In genomic region chr9:78021692-78022091, GRCh38 we compare ENCODE assay signal across 12 cellular contexts. TPM values are rescaled to one million over a fixed set of nuclear protein-coding genes. Genes with fewer than 3 reads are reported as not detected.
DNase-seq lines count a peak whose midpoint lies in the region; ATAC-seq and TF ChIP-seq lines count a peak whose summit lies in the region.
"Had no signal": no experiment of that assay in that cellular context is flagged by ENCODE, and none has a peak within 500 bp of the region (broad histone marks: within the 10 kb centered on the region; RNA-seq: fewer than 3 reads in every experiment).

No MANE protein-coding gene starts in this region.

- no peaks in the 10 kb centered on the region for H3K9me3 ChIP-seq in GM23248 (ENCODE audit: low read depth)
- no peaks in the 10 kb centered on the region for H3K9me3 ChIP-seq in right cardiac atrium (ENCODE audit: control insufficient read depth, low read length)
- H3K9me3 ChIP-seq in Karpas-422 (ENCODE audit: low read length), result no peaks in the 10 kb centered on the region
- H3K9me3 ChIP-seq: SJCRH30 had no signal

- H3K27ac Mint-ChIP-seq in osteocyte (ENCODE audit: unreplicated experiment), result peak overlapping the region; percentile 91
- no peak overlapping the region for H3K27ac Mint-ChIP-seq in natural killer cell treated with Interleukin-12 subunit alpha and Interleukin-12 subunit beta and Interleukin-15 and Interleukin-18, amount 100 ng/mL, for 72 hours
- H3K27ac Mint-ChIP-seq: activated CD4-positive, alpha-beta memory T cell treated with anti-CD3 and anti-CD28 coated beads, Interleukin-2, amount 10 ng/mL, durations not matched to agents 7 days and 5 days had no signal

- H4K20me1 ChIP-seq in GM23248 (ENCODE audit: insufficient read depth) (no peaks in the 10 kb centered on the region), Karpas-422 (ENCODE audit: insufficient read depth, low read depth, low read length) (no peaks in the 10 kb centered on the region)

- in situ Hi-C loops in GM23248 (cut with MboI), result no loop called here

- H3K4me1 ChIP-seq in GM23248 (ENCODE audit: insufficient read depth), result peaks cover 46% of the 10 kb centered on the region
- peaks cover 9% of the 10 kb centered on the region for H3K4me1 ChIP-seq in right cardiac atrium (ENCODE audit: control insufficient read depth, insufficient read depth, low read length)
- H3K4me1 ChIP-seq in foreskin keratinocyte, result peaks cover 19% of the 10 kb centered on the region
- peaks cover 16% of the 10 kb centered on the region for H3K4me1 ChIP-seq in Karpas-422 (ENCODE audit: low read length)

- peaks cover 73% of the 10 kb centered on the region for H3K4me1 Mint-ChIP-seq in osteocyte (ENCODE audit: unreplicated experiment)
- peaks cover 25% of the 10 kb centered on the region in 2 donors for H3K4me1 Mint-ChIP-seq in natural killer cell treated with Interleukin-12 subunit alpha and Interleukin-12 subunit beta and Interleukin-15 and Interleukin-18, amount 100 ng/mL, for 72 hours (ENCODE audit: low read depth in 2 of 2)

- H3K4me2 ChIP-seq in GM23248 (ENCODE audit: unreplicated experiment) (no peak overlapping the region), Karpas-422 (ENCODE audit: low read depth, low read length, poor library complexity, severe bottlenecking) (no peak overlapping the region)

- H3K27me3 ChIP-seq in GM23248 (replicated peaks; ENCODE audit: insufficient read depth) (no peaks in the 10 kb centered on the region), right cardiac atrium (ENCODE audit: control insufficient read depth, insufficient read depth) (no peaks in the 10 kb centered on the region), foreskin keratinocyte (no peaks in the 10 kb centered on the region), Karpas-422 (ENCODE audit: low read length) (no peaks in the 10 kb centered on the region)
- H3K27me3 ChIP-seq: SJCRH30 had no signal

- ATAC-seq in right cardiac atrium (peak; percentile 82 to 93), foreskin keratinocyte (no peak), GM19463 (IDR thresholded peaks at IDR 0.05; ENCODE audit: unreplicated experiment) (no peak)
- no peak for ATAC-seq in natural killer cell treated with Interleukin-12 subunit alpha and Interleukin-12 subunit beta and Interleukin-15 and Interleukin-18, amount 100 ng/mL, for 72 hours

- H3K27ac ChIP-seq in GM23248 (peak overlapping the region; percentile 76; the same call in 1 of the 2 replicates), right cardiac atrium (ENCODE audit: low read length) (peak overlapping the region; percentile 74), foreskin keratinocyte (no peak overlapping the region), Karpas-422 (ENCODE audit: low read length) (no peak overlapping the region)
- H3K27ac ChIP-seq: SJCRH30 had no signal

- WGBS in GM23248 (ENCODE audit: low coverage in 1 of 2, low lambda C conversion rate in 2 of 2, missing lambda C conversion rate in 2 of 2), 2 experiments, result 96 to 98% methylated on average over 8 of the region's 8 CpGs
- WGBS in right cardiac atrium, result 34% methylated on average over 8 of the region's 8 CpGs

- no peak overlapping the region for H3K4me3 ChIP-seq in GM23248
- H3K4me3 ChIP-seq in right cardiac atrium (ENCODE audit: low read length), result no peak overlapping the region
- no peak overlapping the region for H3K4me3 ChIP-seq in Karpas-422 (ENCODE audit: low read length)
- H3K4me3 ChIP-seq: SJCRH30 had no signal

- DNase-seq in GM23248 (no peak), astrocyte of the hippocampus (ENCODE audit: low read depth, low spot score) (peak; percentile 52), right cardiac atrium (peak; percentile 29 to 76 (median 68)), osteocyte (ENCODE audit: extremely low spot score, unreplicated experiment) (no peak), foreskin keratinocyte (no peak), Karpas-422 (no peak)
- DNase-seq in natural killer cell treated with Interleukin-12 subunit alpha and Interleukin-12 subunit beta and Interleukin-15 and Interleukin-18, amount 100 ng/mL, for 72 hours (ENCODE audit: low spot score), result no peak
- DNase-seq: activated CD4-positive, alpha-beta memory T cell treated with anti-CD3 and anti-CD28 coated beads, Interleukin-2, amount 10 ng/mL, durations not matched to agents 7 days and 5 days; CD4-positive, alpha-beta memory T cell; NCI-H345; SJCRH30 had no signal

- TF ChIP-seq CTCF in osteocyte (IDR thresholded peaks at IDR 0.05), result peak; percentile 47
- TF ChIP-seq CTCF in foreskin keratinocyte (conservative IDR thresholded peaks at IDR 0.05), result no peak

- no peaks in the 10 kb centered on the region for H3K36me3 Mint-ChIP-seq in osteocyte (ENCODE audit: unreplicated experiment)
- no peaks in the 10 kb centered on the region for H3K36me3 Mint-ChIP-seq in natural killer cell treated with Interleukin-12 subunit alpha and Interleukin-12 subunit beta and Interleukin-15 and Interleukin-18, amount 100 ng/mL, for 72 hours

- H3K9me3 Mint-ChIP-seq in osteocyte (ENCODE audit: unreplicated experiment), result no peaks in the 10 kb centered on the region
- no peaks in the 10 kb centered on the region for H3K9me3 Mint-ChIP-seq in natural killer cell treated with Interleukin-12 subunit alpha and Interleukin-12 subunit beta and Interleukin-15 and Interleukin-18, amount 100 ng/mL, for 72 hours
- H3K9me3 Mint-ChIP-seq: activated CD4-positive, alpha-beta memory T cell treated with anti-CD3 and anti-CD28 coated beads, Interleukin-2, amount 10 ng/mL, durations not matched to agents 7 days and 5 days; CD4-positive, alpha-beta memory T cell had no signal

- H3K4me3 Mint-ChIP-seq in osteocyte (ENCODE audit: unreplicated experiment), result peak overlapping the region; percentile 70
- no peak overlapping the region for H3K4me3 Mint-ChIP-seq in natural killer cell treated with Interleukin-12 subunit alpha and Interleukin-12 subunit beta and Interleukin-15 and Interleukin-18, amount 100 ng/mL, for 72 hours
- H3K4me3 Mint-ChIP-seq: activated CD4-positive, alpha-beta memory T cell treated with anti-CD3 and anti-CD28 coated beads, Interleukin-2, amount 10 ng/mL, durations not matched to agents 7 days and 5 days had no signal

- H3K79me2 ChIP-seq in GM23248 (ENCODE audit: insufficient read depth), result peaks cover 100% of the 10 kb centered on the region
- H3K79me2 ChIP-seq in Karpas-422 (ENCODE audit: low read length), result no peaks in the 10 kb centered on the region

- H3K9me2 ChIP-seq in GM23248 (ENCODE audit: insufficient read depth) (no peaks in the 10 kb centered on the region), Karpas-422 (replicated peaks; ENCODE audit: insufficient read depth, low read length) (no peaks in the 10 kb centered on the region)

- H2AFZ ChIP-seq in GM23248 (no peak overlapping the region), Karpas-422 (ENCODE audit: low read length) (no peak overlapping the region)

- H3K9ac ChIP-seq in GM23248 (no peak overlapping the region), Karpas-422 (ENCODE audit: low read length) (no peak overlapping the region)

- intact Hi-C loops in right cardiac atrium (cut with DNase I), result loop anchor here in 1 of 4 donors (10.0 kb wide), 1 partner anchor 47 kb away; no protein-coding TSS in a partner anchor

- H3K27me3 Mint-ChIP-seq in osteocyte (ENCODE audit: unreplicated experiment), result no peaks in the 10 kb centered on the region
- peaks cover 0 to 2% of the 10 kb centered on the region in 2 donors for H3K27me3 Mint-ChIP-seq in natural killer cell treated with Interleukin-12 subunit alpha and Interleukin-12 subunit beta and Interleukin-15 and Interleukin-18, amount 100 ng/mL, for 72 hours
- H3K27me3 Mint-ChIP-seq: activated CD4-positive, alpha-beta memory T cell treated with anti-CD3 and anti-CD28 coated beads, Interleukin-2, amount 10 ng/mL, durations not matched to agents 7 days and 5 days; CD4-positive, alpha-beta memory T cell had no signal

- H3K36me3 ChIP-seq in GM23248 (ENCODE audit: low read depth), result no peaks in the 10 kb centered on the region
- no peaks in the 10 kb centered on the region for H3K36me3 ChIP-seq in Karpas-422 (ENCODE audit: insufficient read depth, low read length)
- H3K36me3 ChIP-seq: SJCRH30 had no signal

- peaks cover 15% of the 10 kb centered on the region; the same call in 1 of the 2 replicates for H3F3A ChIP-seq in GM23248 (ENCODE audit: insufficient read depth)

RNA-seq across cellular contexts. Expression of gene GNAQ, which starts 9.9 kb away (rescaled TPM):
- 32.7 and 41.0 TPM in 2 replicates for total RNA-seq in GM23248 (2014; rRNA removed; shearing (Covaris generic))
- polyA plus RNA-seq in GM23248 (2016; fragmentation: Nextera tagmentation; extraction: Ambion mirVana), result 11.1 and 11.5 TPM in 2 replicates
- total RNA-seq in right cardiac atrium, result 10 to 100 TPM in 3 of 4 donors, 1 to 10 TPM in 1; 9.0 to 18.1 (median 16.9) TPM
- 6.0 TPM for polyA plus RNA-seq in right cardiac atrium
- total RNA-seq in osteocyte, result 65.9 and 71.2 TPM in 2 replicates
- total RNA-seq in foreskin keratinocyte, result 31.3 and 31.6 TPM in 2 replicates
- polyA plus RNA-seq in foreskin keratinocyte, result 8.4 and 10.0 TPM in 2 replicates
- total RNA-seq in natural killer cell treated with Interleukin-12 subunit alpha and Interleukin-12 subunit beta and Interleukin-15 and Interleukin-18, amount 100 ng/mL, for 72 hours, result 10 to 100 TPM; 21.1 to 39.4 TPM
- not detected in 2 replicates for total RNA-seq in Karpas-422 (2014; rRNA removed; shearing (Covaris generic); ENCODE audit: low replicate concordance)

Comparison
In these comparisons a context has a peak if more than half of its experiments do, and no peak if none do; other contexts are left out.
1. DNase-seq: peak in astrocyte of the hippocampus (single experiment) and right cardiac atrium (3 of 3); none in GM23248 (single experiment), osteocyte (single experiment), foreskin keratinocyte (0 of 2), natural killer cell treated with Interleukin-12 subunit alpha and Interleukin-12 subunit beta and Interleukin-15 and Interleukin-18, amount 100 ng/mL, for 72 hours (single experiment) and Karpas-422 (single experiment).
2. H3K27ac ChIP-seq: peak in GM23248 (single experiment) and right cardiac atrium (single experiment); none in foreskin keratinocyte (single experiment) and Karpas-422 (single experiment).
3. ATAC-seq: peak in right cardiac atrium (2 of 2); none in foreskin keratinocyte (single experiment), natural killer cell treated with Interleukin-12 subunit alpha and Interleukin-12 subunit beta and Interleukin-15 and Interleukin-18, amount 100 ng/mL, for 72 hours (0 of 2) and GM19463 (single experiment).